In the genomic region with DNA sequence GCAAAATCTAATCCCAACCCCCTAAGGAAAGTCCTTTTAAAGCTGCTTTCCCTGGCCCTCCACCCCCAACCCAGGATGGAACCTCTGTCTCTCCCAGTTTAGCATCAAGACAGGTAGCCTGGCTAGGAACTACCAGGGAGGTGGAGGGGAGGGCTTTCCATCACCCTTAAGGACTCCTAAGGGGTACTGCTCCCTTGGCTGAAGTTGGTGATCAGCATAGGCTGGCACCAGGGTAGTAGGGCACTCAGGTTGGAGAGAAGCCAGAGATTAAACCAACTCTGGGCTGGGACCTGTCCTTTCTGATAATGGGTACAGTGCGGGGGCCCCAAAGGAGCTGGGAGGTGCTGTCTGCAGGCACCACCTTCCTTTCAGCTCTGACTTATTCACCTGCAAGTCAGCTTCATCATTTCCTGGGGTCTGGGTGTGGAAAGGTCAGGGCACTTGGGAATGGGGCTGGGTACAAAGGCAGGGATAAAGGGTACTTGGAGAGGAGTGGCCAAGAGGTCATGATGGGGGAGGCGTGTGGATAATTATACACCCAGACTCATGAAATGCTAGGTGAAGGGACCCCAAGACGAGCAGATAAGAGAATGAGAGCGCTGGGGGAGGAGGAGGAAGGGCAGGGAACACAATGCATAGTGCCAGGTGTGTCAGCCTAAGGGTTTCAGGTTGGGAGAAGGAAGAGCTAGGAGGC, we compare ENCODE assay signal across 8 cellular contexts. TPM values are rescaled to one million over a fixed set of nuclear protein-coding genes. Genes with fewer than 3 reads are reported as not detected.
DNase-seq lines count a peak whose midpoint lies in the region; ATAC-seq and TF ChIP-seq lines count a peak whose summit lies in the region.

No MANE protein-coding gene starts in this region.

- no peaks in the 10 kb centered on the region for H3K9me3 ChIP-seq in sigmoid colon

- H3K27me3 ChIP-seq in sigmoid colon, result no peaks in the 10 kb centered on the region

- DNase-seq in T-helper 2 cell treated with Interferon-gamma antibody and Interleukin-4, amounts not matched to agents 5 μg/mL and 100 μg/mL, for 36 hours (ENCODE audit: low spot score), result no peak
- DNase-seq in T-helper 2 cell (no peak), activated B cell treated with CpG ODN at 0.5 μM for 24 hours (no peak), fibroblast of the aortic adventitia (ENCODE audit: low read depth) (no peak), sigmoid colon (no peak), HCEC 1CT (no peak), NCI-H82 treated with DMSO at 0.1 percent for 48 hours (lab: John Stamatoyannopoulos, UW; ENCODE audit: unreplicated experiment) (no peak)

- no peak for TF ChIP-seq EP300 in sigmoid colon (IDR thresholded peaks at IDR 0.05)

- H3K36me3 ChIP-seq in sigmoid colon, result no peaks in the 10 kb centered on the region

- 6 to 9% methylated on average over 4 of the region's 4 CpGs for WGBS in sigmoid colon, 2 donors

- peaks cover 0 to 88% (median 71%) of the 10 kb centered on the region in 4 donors for H3K4me1 ChIP-seq in sigmoid colon

- peaks cover 45% of the 10 kb centered on the region for H3K36me3 Mint-ChIP-seq in T-helper 2 cell treated with Interferon-gamma antibody and Interleukin-4, amounts not matched to agents 5 μg/mL and 100 μg/mL, for 36 hours (ENCODE audit: low read depth)
- peaks cover 51% of the 10 kb centered on the region for H3K36me3 Mint-ChIP-seq in activated B cell treated with CpG ODN at 0.5 μM for 24 hours (ENCODE audit: low read depth)

- no peak for TF ChIP-seq CTCF in activated B cell treated with CpG ODN at 0.5 μM for 24 hours (IDR thresholded peaks at IDR 0.05)
- no peak for TF ChIP-seq CTCF in fibroblast of the aortic adventitia (IDR thresholded peaks at IDR 0.05; ENCODE audit: insufficient read depth, low read length)
- no peak for TF ChIP-seq CTCF in sigmoid colon (IDR thresholded peaks at IDR 0.05)

- CTCF ChIA-PET in activated B cell treated with CpG ODN at 0.5 μM for 24 hours (lab: Charles Lee), result interaction anchor here (0.9 to 9.8 kb wide), 4 partner anchors 12 to 43 kb away, joined by 3 to 146 read pairs (median 12); a partner anchor contains a TSS

- peaks cover 62% of the 10 kb centered on the region for H3K4me1 Mint-ChIP-seq in T-helper 2 cell treated with Interferon-gamma antibody and Interleukin-4, amounts not matched to agents 5 μg/mL and 100 μg/mL, for 36 hours (ENCODE audit: low read depth)
- H3K4me1 Mint-ChIP-seq in activated B cell treated with CpG ODN at 0.5 μM for 24 hours, result peaks cover 85% of the 10 kb centered on the region

- peak overlapping the region; percentile 89 to 98 (median 92) for H3K27ac ChIP-seq in sigmoid colon

- peak overlapping the region; percentile 92 for H3K4me3 Mint-ChIP-seq in T-helper 2 cell treated with Interferon-gamma antibody and Interleukin-4, amounts not matched to agents 5 μg/mL and 100 μg/mL, for 36 hours
- peak overlapping the region; percentile 97 for H3K4me3 Mint-ChIP-seq in activated B cell treated with CpG ODN at 0.5 μM for 24 hours

- intact Hi-C loops in activated B cell treated with CpG ODN at 0.5 μM for 24 hours (cut with micrococcal nuclease) (loop anchor here (5.0 kb wide), 1 partner anchor 75 kb away; a partner anchor contains a TSS), sigmoid colon (cut with DNase I) (no loop called here)

- peak overlapping the region; percentile 84 for H3K27ac Mint-ChIP-seq in T-helper 2 cell treated with Interferon-gamma antibody and Interleukin-4, amounts not matched to agents 5 μg/mL and 100 μg/mL, for 36 hours
- peak overlapping the region; percentile 90 for H3K27ac Mint-ChIP-seq in activated B cell treated with CpG ODN at 0.5 μM for 24 hours

- no peaks in the 10 kb centered on the region for H3K9me3 Mint-ChIP-seq in T-helper 2 cell treated with Interferon-gamma antibody and Interleukin-4, amounts not matched to agents 5 μg/mL and 100 μg/mL, for 36 hours
- no peaks in the 10 kb centered on the region for H3K9me3 Mint-ChIP-seq in activated B cell treated with CpG ODN at 0.5 μM for 24 hours

- POLR2A ChIA-PET in activated B cell treated with CpG ODN at 0.5 μM for 24 hours (lab: Charles Lee), result interaction anchor here (0.5 to 14.6 kb wide), 14 partner anchors 9 to 236 kb away, joined by 3 to 403 read pairs (median 8); a partner anchor contains a TSS

- H3K4me3 ChIP-seq in fibroblast of the aortic adventitia (ENCODE audit: low read depth, low read length) (peak overlapping the region; percentile 97), sigmoid colon (peak overlapping the region; percentile 69 to 96 (median 84))

- TF ChIP-seq POLR2A in sigmoid colon (IDR thresholded peaks at IDR 0.05), result no peak

- H3K27me3 Mint-ChIP-seq in T-helper 2 cell treated with Interferon-gamma antibody and Interleukin-4, amounts not matched to agents 5 μg/mL and 100 μg/mL, for 36 hours (ENCODE audit: low read depth), result no peaks in the 10 kb centered on the region
- no peaks in the 10 kb centered on the region for H3K27me3 Mint-ChIP-seq in activated B cell treated with CpG ODN at 0.5 μM for 24 hours

- ATAC-seq in activated B cell treated with CpG ODN at 0.5 μM for 24 hours (ENCODE audit: low read depth) (no peak), HG02852 (IDR thresholded peaks at IDR 0.05; ENCODE audit: unreplicated experiment) (no peak)

RNA-seq across cellular contexts. Expression of a gene that starts 1.3 kb away (rescaled TPM):
- 188 and 207 TPM in 2 replicates for total RNA-seq in activated B cell treated with CpG ODN at 0.5 μM for 24 hours
- 116 and 161 TPM in 2 replicates for total RNA-seq in fibroblast of the aortic adventitia (ENCODE audit: low replicate concordance)
- total RNA-seq in sigmoid colon, result 10 to 100 TPM; 31.6 to 83.9 (median 48.1) TPM
- polyA plus RNA-seq in sigmoid colon, result 10 to 100 TPM; 25.8 to 76.7 (median 26.8) TPM

RNA-seq across cellular contexts. Expression of a gene that starts 35.6 kb away (rescaled TPM):
- not detected in 2 replicates for total RNA-seq in activated B cell treated with CpG ODN at 0.5 μM for 24 hours
- 0.09 TPM in 1 of 2 replicates, not detected in the other for total RNA-seq in fibroblast of the aortic adventitia (ENCODE audit: low replicate concordance)
- not detected for total RNA-seq in sigmoid colon
- 1 to 10 TPM in 2 of 3 donors, not detected in 1; 1.8 to 2.7 TPM for polyA plus RNA-seq in sigmoid colon

RNA-seq across cellular contexts. Expression of a gene that starts 42.8 kb away (rescaled TPM):
- total RNA-seq in activated B cell treated with CpG ODN at 0.5 μM for 24 hours (88.3 and 105 TPM in 2 replicates), fibroblast of the aortic adventitia (ENCODE audit: low replicate concordance) (11.3 and 31.0 TPM in 2 replicates), sigmoid colon (10 to 100 TPM; 33.5 to 67.6 (median 38.9) TPM)
- 10 to 100 TPM in 2 of 3 donors, 1 to 10 TPM in 1; 6.6 to 25.2 (median 10.2) TPM for polyA plus RNA-seq in sigmoid colon

RNA-seq across cellular contexts. Expression of a gene that starts 43.7 kb away (rescaled TPM):
- total RNA-seq in activated B cell treated with CpG ODN at 0.5 μM for 24 hours, result 136 and 146 TPM in 2 replicates
- total RNA-seq in fibroblast of the aortic adventitia (ENCODE audit: low replicate concordance), result 339 and 472 TPM in 2 replicates
- total RNA-seq in sigmoid colon, result 100 to 1,000 TPM; 115 to 338 (median 233) TPM
- polyA plus RNA-seq in sigmoid colon, result 100 to 1,000 TPM; 157 to 274 (median 231) TPM
